Comparison of ENCODE assay signal across 8 cellular contexts in the genomic region with DNA sequence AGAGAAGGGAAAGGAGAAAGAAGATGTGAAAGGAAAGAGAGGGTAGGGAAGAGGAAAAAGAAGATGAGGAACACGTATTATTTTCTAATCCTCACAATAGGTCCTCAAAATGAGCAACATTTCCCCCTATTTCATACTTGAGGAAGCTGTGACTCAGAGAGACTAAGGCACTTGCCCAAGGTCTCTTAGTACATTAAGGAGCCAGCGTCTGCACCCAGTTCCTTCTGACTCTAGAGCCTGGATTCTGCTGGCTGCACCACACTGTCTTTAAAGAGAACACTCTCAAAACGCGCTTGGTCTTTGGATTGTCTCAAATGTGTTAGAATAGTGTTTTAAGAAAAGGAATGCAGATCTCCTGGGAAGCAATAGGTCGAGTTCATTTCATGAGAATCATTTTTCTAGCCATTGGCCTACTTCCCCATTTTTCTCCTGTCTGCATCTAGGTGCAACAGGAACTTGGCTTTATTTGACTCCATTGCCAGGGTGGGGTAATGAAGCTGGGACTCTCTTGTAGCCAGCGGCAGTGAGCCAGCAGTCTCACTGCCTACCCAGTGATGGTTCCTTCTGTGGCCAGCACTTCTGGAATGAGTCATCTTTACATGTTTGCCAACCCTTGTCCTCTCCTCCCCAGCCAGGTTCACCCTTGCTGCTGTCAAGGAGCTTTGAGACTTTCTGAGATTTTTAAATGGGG.
A peak's percentile ranks its signal among the peaks of the same experiment; 100 is the strongest.
DNase-seq lines count a peak whose midpoint lies in the region; ATAC-seq lines count a peak whose summit lies in the region.

No MANE protein-coding gene starts in this region.

- DNase-seq in activated gamma-delta T cell treated with Interleukin-2 at 50 U/mL for 16 hours (peak; percentile 8), activated gamma-delta T cell (lab: John Stamatoyannopoulos, UW) (no peak), NCI-H226 (peak; percentile 10), superior temporal gyrus (ENCODE audit: extremely low spot score) (peak; percentile 17), NCI-H1417 treated with DMSO at 0.1 percent for 48 hours (lab: John Stamatoyannopoulos, UW) (no peak)
- no peak for DNase-seq in activated CD4-positive, CD25-positive, alpha-beta regulatory T cell treated with anti-CD3 and anti-CD28 coated beads, Interleukin-2, amount 50 U/mL, for 72 hours

- H3K27ac ChIP-seq in esophagus (ENCODE audit: low read depth in 2 of 2, low read length in 1 of 2): peak overlapping the region; percentile 11 to 75

- H3K4me1 ChIP-seq in esophagus (ENCODE audit: control insufficient read depth in 2 of 2, insufficient read depth in 2 of 2, low read length in 1 of 2): peaks cover 2 to 4% of the 10 kb centered on the region in 2 donors

- 28 to 35% methylated on average over 6 of the region's 6 CpGs for WGBS in esophagus, 2 donors

- H3K36me3 ChIP-seq in esophagus (ENCODE audit: control insufficient read depth in 2 of 2, insufficient read depth in 2 of 2, low read length in 1 of 2): no peaks in the 10 kb centered on the region

- H3K4me3 ChIP-seq in esophagus (ENCODE audit: low read depth in 1 of 2, low read length in 2 of 2): no peak overlapping the region

- H3K9me3 ChIP-seq in esophagus (ENCODE audit: control insufficient read depth in 2 of 2, insufficient read depth in 1 of 2, low read depth in 1 of 2, low read length in 1 of 2): no peaks in the 10 kb centered on the region

- ATAC-seq in HG02763 (IDR thresholded peaks at IDR 0.05; ENCODE audit: unreplicated experiment): peak; percentile 96

- H3K27me3 ChIP-seq in esophagus (ENCODE audit: control insufficient read depth in 1 of 2, insufficient read depth in 2 of 2, low read length in 2 of 2): no peaks in the 10 kb centered on the region

Comparison
In these comparisons a context has a peak if more than half of its experiments do, and no peak if none do; other contexts are left out.
1. DNase-seq: peak in activated gamma-delta T cell treated with Interleukin-2 at 50 U/mL for 16 hours (single experiment), NCI-H226 (single experiment) and superior temporal gyrus (single experiment); none in activated gamma-delta T cell (single experiment), NCI-H1417 treated with DMSO at 0.1 percent for 48 hours (single experiment) and activated CD4-positive, CD25-positive, alpha-beta regulatory T cell treated with anti-CD3 and anti-CD28 coated beads, Interleukin-2, amount 50 U/mL, for 72 hours (single experiment).